Comparison of ENCODE assay signal across 8 cellular contexts in the genomic region with DNA sequence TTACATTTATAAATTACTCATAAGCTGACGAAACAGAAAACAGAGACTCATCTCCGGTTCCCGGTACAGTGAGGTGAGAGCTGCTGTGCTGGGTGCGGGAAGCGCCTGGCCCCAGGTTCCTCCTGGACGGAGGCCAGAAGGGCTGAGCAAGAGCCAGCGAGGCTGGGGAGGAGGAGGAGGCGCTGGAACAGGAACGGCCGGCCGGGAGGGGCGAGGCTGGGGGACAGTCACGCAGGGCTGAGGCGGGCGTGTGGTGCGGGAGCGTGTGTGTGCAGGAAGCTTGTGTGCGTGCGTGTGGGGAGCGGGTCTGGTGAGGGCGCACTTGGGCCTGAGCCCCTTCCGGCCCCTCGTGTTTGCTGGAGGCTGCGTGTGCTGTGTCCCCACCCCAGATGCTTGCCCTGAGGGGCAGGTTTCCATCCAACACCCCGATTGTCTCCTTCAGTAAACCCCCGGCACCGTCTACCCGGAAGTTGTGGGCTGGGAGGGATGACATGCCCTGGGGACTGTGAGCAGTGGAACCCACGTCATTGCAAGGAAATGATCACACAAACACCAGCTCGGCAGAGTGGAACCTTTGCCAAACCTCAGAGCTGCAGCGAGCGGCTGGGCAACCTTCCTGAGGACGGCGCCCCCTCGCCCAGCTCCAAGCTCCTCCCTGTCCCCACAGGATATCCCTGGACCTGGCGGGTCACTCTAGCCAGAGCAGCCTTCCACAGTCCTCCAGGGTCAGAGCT. TPM values are rescaled to one million over a fixed set of nuclear protein-coding genes. Genes with fewer than 3 reads are reported as not detected.
DNase-seq lines count a peak whose midpoint lies in the region; ATAC-seq and TF ChIP-seq lines count a peak whose summit lies in the region.

No MANE protein-coding gene starts in this region.

- no peaks in the 10 kb centered on the region for H3K79me2 ChIP-seq in SU-DHL-6 (ENCODE audit: insufficient read depth, low read length)

- H3K4me3 ChIP-seq in SU-DHL-6 (ENCODE audit: insufficient read depth, low read length, poor library complexity, severe bottlenecking) (peak overlapping the region; percentile 54), cardiac muscle cell (no peak overlapping the region), uterus (peak overlapping the region; percentile 38 to 43)

- peak overlapping the region; percentile 89 for H3K4me3 Mint-ChIP-seq in activated naive CD8-positive, alpha-beta T cell treated with anti-CD3 and anti-CD28 coated beads, Interleukin-2, amount 10 ng/mL, durations not matched to agents 7 days and 5 days

- peak overlapping the region; percentile 100 for H3K27ac Mint-ChIP-seq in activated naive CD8-positive, alpha-beta T cell treated with anti-CD3 and anti-CD28 coated beads, Interleukin-2, amount 10 ng/mL, durations not matched to agents 7 days and 5 days

- peak overlapping the region; percentile 79 for H2AFZ ChIP-seq in SU-DHL-6 (ENCODE audit: low read depth, low read length, severe bottlenecking)

- TF ChIP-seq POLR2A in GM19099 (IDR thresholded peaks at IDR 0.05; ENCODE audit: extremely low read depth, insufficient read length, low read depth), result peak; percentile 69
- TF ChIP-seq POLR2A in uterus (IDR thresholded peaks at IDR 0.05), result peak; percentile 27 to 50

- H3K4me1 Mint-ChIP-seq in activated naive CD8-positive, alpha-beta T cell treated with anti-CD3 and anti-CD28 coated beads, Interleukin-2, amount 10 ng/mL, durations not matched to agents 7 days and 5 days, result peaks cover 66% of the 10 kb centered on the region

- peaks cover 16% of the 10 kb centered on the region for H3F3A ChIP-seq in SU-DHL-6 (ENCODE audit: insufficient read depth)

- H3K27me3 ChIP-seq in SU-DHL-6 (ENCODE audit: low read length) (no peaks in the 10 kb centered on the region), cardiac muscle cell (peaks cover 20% of the 10 kb centered on the region), uterus (no peaks in the 10 kb centered on the region)

- POLR2A ChIA-PET in activated naive CD8-positive, alpha-beta T cell treated with anti-CD3 and anti-CD28 coated beads, Interleukin-2, amount 10 ng/mL, durations not matched to agents 7 days and 5 days (lab: Charles Lee), result interaction anchor here (0.7 to 9.8 kb wide), 25 partner anchors 9 to 221 kb away, joined by 3 to 222 read pairs (median 5); a partner anchor contains a TSS

- no peaks in the 10 kb centered on the region for H3K9me3 Mint-ChIP-seq in activated naive CD8-positive, alpha-beta T cell treated with anti-CD3 and anti-CD28 coated beads, Interleukin-2, amount 10 ng/mL, durations not matched to agents 7 days and 5 days

- no peaks in the 10 kb centered on the region for H3K9me3 ChIP-seq in SU-DHL-6 (ENCODE audit: insufficient read depth, low read length)
- no peaks in the 10 kb centered on the region for H3K9me3 ChIP-seq in cardiac muscle cell (ENCODE audit: low read depth)
- no peaks in the 10 kb centered on the region for H3K9me3 ChIP-seq in uterus

- no peak overlapping the region for H3K27ac ChIP-seq in SU-DHL-6 (ENCODE audit: low read depth, low read length)
- no peak overlapping the region for H3K27ac ChIP-seq in cardiac muscle cell
- peak overlapping the region; percentile 89 to 95 for H3K27ac ChIP-seq in uterus

- ATAC-seq in activated naive CD8-positive, alpha-beta T cell treated with anti-CD3 and anti-CD28 coated beads, Interleukin-2, amount 10 ng/mL, durations not matched to agents 7 days and 5 days (ENCODE audit: low read depth), result peak; percentile 64

- no peaks in the 10 kb centered on the region for H3K36me3 ChIP-seq in SU-DHL-6 (ENCODE audit: low read length)
- no peaks in the 10 kb centered on the region for H3K36me3 ChIP-seq in cardiac muscle cell
- H3K36me3 ChIP-seq in uterus, result no peaks in the 10 kb centered on the region

- DNase-seq in AML-193 (lab: John Stamatoyannopoulos, UW), result peak; percentile 93 to 95
- DNase-seq in HT-29 (ENCODE audit: low spot score), result peak; percentile 84
- peak; percentile 84 for DNase-seq in activated naive CD8-positive, alpha-beta T cell treated with anti-CD3 and anti-CD28 coated beads, Interleukin-2, amount 10 ng/mL, durations not matched to agents 7 days and 5 days
- DNase-seq in cardiac muscle cell (ENCODE audit: low read depth in 1 of 2, low spot score in 1 of 2), result peak in 1 of 2 donors; percentile 95
- DNase-seq in renal cortical epithelial cell (ENCODE audit: low read depth), result peak; percentile 91
- DNase-seq in uterus, result peak; percentile 87 to 89

- peak overlapping the region; percentile 61 for H3K9ac ChIP-seq in SU-DHL-6 (ENCODE audit: low read length)

- peaks cover 2% of the 10 kb centered on the region for H3K36me3 Mint-ChIP-seq in activated naive CD8-positive, alpha-beta T cell treated with anti-CD3 and anti-CD28 coated beads, Interleukin-2, amount 10 ng/mL, durations not matched to agents 7 days and 5 days

- H3K4me1 ChIP-seq in cardiac muscle cell (ENCODE audit: low read depth) (no peaks in the 10 kb centered on the region), uterus (peaks cover 0 to 19% of the 10 kb centered on the region in 2 donors)

- H4K20me1 ChIP-seq in SU-DHL-6 (ENCODE audit: low read depth, low read length), result no peaks in the 10 kb centered on the region

- peak overlapping the region; percentile 77 for H3K4me2 ChIP-seq in SU-DHL-6 (ENCODE audit: low read depth, low read length, poor library complexity, severe bottlenecking)

- no peaks in the 10 kb centered on the region for H3K9me2 ChIP-seq in SU-DHL-6 (replicated peaks; ENCODE audit: insufficient read depth, low read length)

- no peaks in the 10 kb centered on the region for H3K27me3 Mint-ChIP-seq in activated naive CD8-positive, alpha-beta T cell treated with anti-CD3 and anti-CD28 coated beads, Interleukin-2, amount 10 ng/mL, durations not matched to agents 7 days and 5 days

- intact Hi-C loops in uterus (cut with DNase I; ENCODE audit: low total_unique reads), result no loop called here

- no peak for TF ChIP-seq CTCF in SU-DHL-6 (IDR thresholded peaks at IDR 0.05; ENCODE audit: insufficient read depth, low read length, poor library complexity, severe bottlenecking)
- peak; percentile 6 for TF ChIP-seq CTCF in cardiac muscle cell (IDR thresholded peaks at IDR 0.05; ENCODE audit: low read depth, low read length)
- peak in 1 of 4 experiments; percentile 10 for TF ChIP-seq CTCF in uterus (IDR thresholded peaks at IDR 0.05)

RNA-seq across cellular contexts. Expression of a gene that starts 19.4 kb away (rescaled TPM):
- not detected in 2 replicates for total RNA-seq in HT-29 (2014; rRNA removed; shearing (Covaris generic))
- 100 to 1,000 TPM; 286 to 320 TPM for total RNA-seq in activated naive CD8-positive, alpha-beta T cell treated with anti-CD3 and anti-CD28 coated beads, Interleukin-2, amount 10 ng/mL, durations not matched to agents 7 days and 5 days
- total RNA-seq in cardiac muscle cell (0.92 TPM in 1 of 2 replicates, not detected in the other), renal cortical epithelial cell (not detected in 2 replicates), uterus (1 to 10 TPM in 2 of 4 donors, not detected in 2; 2.1 to 4.1 TPM)
- 0.17 and 0.38 TPM in 2 replicates for polyA plus RNA-seq in cardiac muscle cell

RNA-seq across cellular contexts. Expression of a gene that starts 24.5 kb away (rescaled TPM):
- total RNA-seq in HT-29 (2014; rRNA removed; shearing (Covaris generic)), result 47.8 and 60.4 TPM in 2 replicates
- 100 to 1,000 TPM; 135 to 140 TPM for total RNA-seq in activated naive CD8-positive, alpha-beta T cell treated with anti-CD3 and anti-CD28 coated beads, Interleukin-2, amount 10 ng/mL, durations not matched to agents 7 days and 5 days
- total RNA-seq in cardiac muscle cell, result 40.3 and 53.1 TPM in 2 replicates
- polyA plus RNA-seq in cardiac muscle cell, result 106 and 134 TPM in 2 replicates
- 55.4 and 115 TPM in 2 replicates for total RNA-seq in renal cortical epithelial cell
- total RNA-seq in uterus, result 100 to 1,000 TPM in 1 of 4 donors, 10 to 100 TPM in 3; 16.5 to 173 (median 44.6) TPM

RNA-seq across cellular contexts. Expression of a gene that starts 35.6 kb away (rescaled TPM):
- total RNA-seq in HT-29 (2014; rRNA removed; shearing (Covaris generic)), result 2.9 and 3.2 TPM in 2 replicates
- total RNA-seq in activated naive CD8-positive, alpha-beta T cell treated with anti-CD3 and anti-CD28 coated beads, Interleukin-2, amount 10 ng/mL, durations not matched to agents 7 days and 5 days, result 1 to 10 TPM in 1 of 2 experiments, under 1 TPM in 1; 0.86 to 1.0 TPM
- total RNA-seq in cardiac muscle cell (0.56 TPM in 1 of 2 replicates, not detected in the other), renal cortical epithelial cell (2.4 and 7.8 TPM in 2 replicates), uterus (10 to 100 TPM in 2 of 4 donors, 1 to 10 TPM in 2; 3.5 to 29.4 (median 9.0) TPM)
- not detected in 2 replicates for polyA plus RNA-seq in cardiac muscle cell

Comparison
In these comparisons a context has a peak if more than half of its experiments do, and no peak if none do; other contexts are left out.
1. H3K27ac ChIP-seq: peak in uterus (2 of 2); none in SU-DHL-6 (single experiment) and cardiac muscle cell (single experiment).
2. RNA of a gene that starts 19.4 kb away (total RNA-seq): 286 to 320 TPM in activated naive CD8-positive, alpha-beta T cell treated with anti-CD3 and anti-CD28 coated beads, Interleukin-2, amount 10 ng/mL, durations not matched to agents 7 days and 5 days; 2.1 to 4.1 TPM in uterus, 0.92 TPM in cardiac muscle cell, not detected in HT-29 and not detected in renal cortical epithelial cell; every median in the first group is over 10 times any median in the second.